8 cellular contexts compared by ENCODE assay signal in genomic region chr1:30743584-30744059, GRCh38. TPM values are rescaled to one million over a fixed set of nuclear protein-coding genes. Genes with fewer than 3 reads are reported as not detected.
A peak's percentile ranks its signal among the peaks of the same experiment; 100 is the strongest.
DNase-seq lines count a peak whose midpoint lies in the region; TF ChIP-seq lines count a peak whose summit lies in the region.

No MANE protein-coding gene starts in this region.

- H3K4ac ChIP-seq in mesenchymal stem cell (ENCODE audit: low read depth in 1 of 2, low read length in 2 of 2) = no peak overlapping the region

- no peak overlapping the region for H3K23ac ChIP-seq in mesenchymal stem cell (ENCODE audit: low read length in 2 of 2)

- WGBS in mesenchymal stem cell = 72% methylated on average over 4 of the region's 4 CpGs

- no peak overlapping the region for H3K4me2 ChIP-seq in mesenchymal stem cell (ENCODE audit: low read length, poor library complexity, severe bottlenecking)

- DNase-seq in DMS79 (lab: John Stamatoyannopoulos, UW) = peak; percentile 26
- DNase-seq in HFF-Myc (ENCODE audit: extremely low read depth, low read depth) = peak; percentile 42
- peak; percentile 89 for DNase-seq in RPMI8226
- peak; percentile 56 for DNase-seq in stimulated activated CD4-positive, alpha-beta T cell treated with anti-CD3 and anti-CD28 coated beads, Interleukin-4, amount 100 ng/mL, for 1 hour
- DNase-seq in hepatic stellate cell (ENCODE audit: low spot score) = no peak
- no peak for DNase-seq in mesenchymal stem cell
- DNase-seq in HEK293T (ENCODE audit: extremely low spot score) = no peak

- no peak overlapping the region for H2BK120ac ChIP-seq in mesenchymal stem cell (ENCODE audit: low read depth, low read length)

- no peak for TF ChIP-seq CTCF in HFF-Myc (IDR thresholded peaks at IDR 0.05; ENCODE audit: low read depth, low read length, missing control alignments)

- POLR2A ChIA-PET in HEK293T (lab: Yijun Ruan, JAX) = interaction anchor here (0.9 kb wide), 1 partner anchor 10 kb away, joined by 3 read pairs; no protein-coding TSS in a partner anchor

- H3K4me3 ChIP-seq in HFF-Myc (replicated peaks; ENCODE audit: low read depth, low read length) (no peak overlapping the region), mesenchymal stem cell (ENCODE audit: insufficient read depth in 1 of 2, low read depth in 1 of 2, low read length in 2 of 2) (no peak overlapping the region)

- no peak overlapping the region for H4K91ac ChIP-seq in mesenchymal stem cell (ENCODE audit: low read length)

- H3K4me3 Mint-ChIP-seq in activated naive CD8-positive, alpha-beta T cell = peak overlapping the region; percentile 87

- H3K4me1 ChIP-seq in mesenchymal stem cell (ENCODE audit: control insufficient read depth, insufficient read depth, low read depth, low read length) = peaks cover 23% of the 10 kb centered on the region

- H3K27me3 Mint-ChIP-seq in activated naive CD8-positive, alpha-beta T cell = no peaks in the 10 kb centered on the region

- H3K9ac ChIP-seq in mesenchymal stem cell (ENCODE audit: low read length) = no peak overlapping the region

- H4K8ac ChIP-seq in mesenchymal stem cell (ENCODE audit: low read length) = no peak overlapping the region

- no peak overlapping the region for H3K14ac ChIP-seq in mesenchymal stem cell (ENCODE audit: low read length in 2 of 2)

- peaks cover 93% of the 10 kb centered on the region for H3K4me1 Mint-ChIP-seq in activated naive CD8-positive, alpha-beta T cell (ENCODE audit: low read depth)

- peaks cover 11% of the 10 kb centered on the region for H3K36me3 Mint-ChIP-seq in activated naive CD8-positive, alpha-beta T cell

- CTCF ChIA-PET in HEK293T (lab: Yijun Ruan, JAX) = interaction anchor here (0.6 to 1.2 kb wide), 2 partner anchors 16 to 36 kb away, joined by 3 to 4 read pairs; no protein-coding TSS in a partner anchor

- peaks cover 0 to 44% of the 10 kb centered on the region in 2 experiments for H3K27me3 ChIP-seq in mesenchymal stem cell (ENCODE audit: control insufficient read depth in 1 of 2, insufficient read depth in 1 of 2, low read length in 2 of 2)

- H3K9me3 ChIP-seq in mesenchymal stem cell (ENCODE audit: control insufficient read depth, low read length) = no peaks in the 10 kb centered on the region

- no peak overlapping the region for H2AFZ ChIP-seq in mesenchymal stem cell (ENCODE audit: low read depth, low read length)

- no peak overlapping the region for H2BK15ac ChIP-seq in mesenchymal stem cell (ENCODE audit: low read depth, poor library complexity, severe bottlenecking)

- H2BK12ac ChIP-seq in mesenchymal stem cell (ENCODE audit: low read length in 2 of 2) = no peak overlapping the region

- H3K36me3 ChIP-seq in mesenchymal stem cell (ENCODE audit: control insufficient read depth in 1 of 2, insufficient read depth in 2 of 2, low read depth in 1 of 2, low read length in 2 of 2) = no peaks in the 10 kb centered on the region

- H3K18ac ChIP-seq in mesenchymal stem cell (ENCODE audit: low read depth in 1 of 2, low read length in 2 of 2) = no peak overlapping the region

- H2AK5ac ChIP-seq in mesenchymal stem cell (ENCODE audit: low read length, severe bottlenecking) = no peak overlapping the region

- peak overlapping the region; percentile 100 for H3K27ac Mint-ChIP-seq in activated naive CD8-positive, alpha-beta T cell

- H3K27ac ChIP-seq in mesenchymal stem cell (ENCODE audit: low read length, poor library complexity, severe bottlenecking) = no peak overlapping the region

- no peaks in the 10 kb centered on the region for H3K9me3 Mint-ChIP-seq in activated naive CD8-positive, alpha-beta T cell (ENCODE audit: low read depth)

- H2BK5ac ChIP-seq in mesenchymal stem cell (ENCODE audit: low read depth, low read length, poor library complexity, severe bottlenecking) = no peak overlapping the region

- H3K79me1 ChIP-seq in mesenchymal stem cell (replicated peaks; ENCODE audit: low read length, poor library complexity, severe bottlenecking) = no peaks in the 10 kb centered on the region

TF ChIP-seq in HEK293T, 16 proteins besides CTCF, POLR2A, EP300 and RAD21:
- TF ChIP-seq NFRKB (IDR thresholded peaks at IDR 0.05) = no peak
- no peak for TF ChIP-seq ELF4 (IDR thresholded peaks at IDR 0.05)
- TF ChIP-seq BHLHE40 (IDR thresholded peaks at IDR 0.05; ENCODE audit: borderline replicate concordance) = no peak
- TF ChIP-seq TARDBP (IDR thresholded peaks at IDR 0.05) = no peak

RNA-seq across cellular contexts. Expression of gene LAPTM5, which starts 14.0 kb away (rescaled TPM):
- 0.97 TPM for polyA plus RNA-seq in mesenchymal stem cell (2013, experiment 1 of 2)
- polyA plus RNA-seq in mesenchymal stem cell (2013, experiment 2 of 2) = 0.95 TPM

RNA-seq across cellular contexts. Expression of gene MATN1, which starts 20.2 kb away (rescaled TPM):
- polyA plus RNA-seq in mesenchymal stem cell (2013, experiment 1 of 2) = 0.03 TPM
- 0.04 TPM for polyA plus RNA-seq in mesenchymal stem cell (2013, experiment 2 of 2)

Comparison
In these comparisons a context has a peak if more than half of its experiments do, and no peak if none do; other contexts are left out.
1. DNase-seq: peak in DMS79 (single experiment), HFF-Myc (single experiment), RPMI8226 (single experiment) and stimulated activated CD4-positive, alpha-beta T cell treated with anti-CD3 and anti-CD28 coated beads, Interleukin-4, amount 100 ng/mL, for 1 hour (single experiment); none in hepatic stellate cell (single experiment), mesenchymal stem cell (single experiment) and HEK293T (single experiment).